Comparison of ENCODE assay signal across 14 cellular contexts in the genomic region with DNA sequence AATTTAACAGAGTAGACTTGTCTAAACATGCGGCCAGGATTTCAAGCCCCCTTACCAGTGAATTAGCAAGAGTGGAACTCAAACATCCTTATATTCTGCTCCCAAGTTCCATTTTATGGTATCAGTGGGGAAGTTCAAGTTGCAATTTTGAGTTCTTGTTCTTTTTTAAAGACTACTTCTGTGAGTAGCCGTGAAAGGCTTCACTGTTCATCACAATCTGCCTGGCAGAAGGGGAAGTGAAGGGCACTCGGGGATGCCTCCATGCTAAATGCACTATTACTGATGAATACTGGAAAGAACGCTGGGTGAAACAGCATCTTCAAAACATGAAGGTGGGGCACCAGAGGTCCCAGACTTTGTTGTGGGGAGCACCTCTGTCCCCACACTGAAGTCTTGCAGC. TPM values are rescaled to one million over a fixed set of nuclear protein-coding genes. Genes with fewer than 3 reads are reported as not detected.
"Had no signal": no experiment of that assay in that cellular context is flagged by ENCODE, and none has a peak within 500 bp of the region (broad histone marks: within the 10 kb centered on the region; RNA-seq: fewer than 3 reads in every experiment).

No MANE protein-coding gene starts in this region.

- H3K4me1 Mint-ChIP-seq: activated B cell treated with CpG ODN at 0.5 μM for 24 hours; stimulated activated effector memory CD8-positive, alpha-beta T cell treated with anti-CD3 and anti-CD28 coated beads, Interleukin-12 subunit alpha, Interleukin-12 subunit beta, amount 100 ng/mL, for 72 hours had no signal

- H3K27me3 ChIP-seq: cardiac muscle cell, heart right ventricle, right atrium auricular region, transverse colon had no signal

- H3K36me3 Mint-ChIP-seq: stimulated activated effector memory CD8-positive, alpha-beta T cell treated with anti-CD3 and anti-CD28 coated beads, Interleukin-12 subunit alpha, Interleukin-12 subunit beta, amount 100 ng/mL, for 72 hours had no signal

- H3K27ac Mint-ChIP-seq: activated B cell treated with CpG ODN at 0.5 μM for 24 hours; activated CD4-positive, alpha-beta T cell treated with anti-CD3 and anti-CD28 coated beads, Interleukin-2, amount 10 ng/mL, durations not matched to agents 24 days and 14 days; activated naive CD4-positive, alpha-beta T cell treated with anti-CD3 and anti-CD28 coated beads for 36 hours; stimulated activated effector memory CD8-positive, alpha-beta T cell treated with anti-CD3 and anti-CD28 coated beads, Interleukin-12 subunit alpha, Interleukin-12 subunit beta, amount 100 ng/mL, for 72 hours had no signal

- H3K4me1 ChIP-seq: parathyroid adenoma, right atrium auricular region had no signal

- ATAC-seq: activated T-helper 17 cell treated with anti-CD3 and anti-CD28 coated beads, Interleukin-2, amount 50 U/mL, for 72 hours; stimulated activated effector memory CD8-positive, alpha-beta T cell treated with anti-CD3 and anti-CD28 coated beads, Interleukin-12 subunit alpha, Interleukin-12 subunit beta, amount 100 ng/mL, for 72 hours had no signal

- H3K4me3 Mint-ChIP-seq: activated B cell treated with CpG ODN at 0.5 μM for 24 hours; activated CD4-positive, alpha-beta T cell treated with anti-CD3 and anti-CD28 coated beads, Interleukin-2, amount 10 ng/mL, durations not matched to agents 24 days and 14 days; activated naive CD4-positive, alpha-beta T cell treated with anti-CD3 and anti-CD28 coated beads for 36 hours; activated T-helper 17 cell treated with anti-CD3 and anti-CD28 coated beads, Interleukin-2, amount 50 U/mL, for 72 hours; stimulated activated effector memory CD8-positive, alpha-beta T cell treated with anti-CD3 and anti-CD28 coated beads, Interleukin-12 subunit alpha, Interleukin-12 subunit beta, amount 100 ng/mL, for 72 hours had no signal

- H3K9ac ChIP-seq: parathyroid adenoma had no signal

- H3K9me3 ChIP-seq: transverse colon had no signal

- H3K27me3 Mint-ChIP-seq: activated B cell treated with CpG ODN at 0.5 μM for 24 hours; activated CD4-positive, alpha-beta T cell treated with anti-CD3 and anti-CD28 coated beads, Interleukin-2, amount 10 ng/mL, durations not matched to agents 24 days and 14 days; activated T-helper 17 cell treated with anti-CD3 and anti-CD28 coated beads, Interleukin-2, amount 50 U/mL, for 72 hours had no signal

- H3K36me3 ChIP-seq: cardiac muscle cell, heart right ventricle, right atrium auricular region, transverse colon had no signal

- DNase-seq: activated B cell treated with CpG ODN at 0.5 μM for 24 hours; activated CD4-positive, alpha-beta T cell treated with anti-CD3 and anti-CD28 coated beads, Interleukin-2, amount 10 ng/mL, durations not matched to agents 24 days and 14 days; activated naive CD4-positive, alpha-beta T cell treated with anti-CD3 and anti-CD28 coated beads for 36 hours; activated T-cell treated with anti-CD3 and anti-CD28 coated beads for 4 hours; effector CD4-positive, alpha-beta T cell; heart right ventricle; islet precursor cell; midbrain; transverse colon had no signal

- H3K4me3 ChIP-seq: cardiac muscle cell, heart right ventricle, right atrium auricular region, transverse colon had no signal

- H2AFZ ChIP-seq: parathyroid adenoma had no signal

- H3K79me2 ChIP-seq: parathyroid adenoma had no signal

- H3K27ac ChIP-seq: cardiac muscle cell, heart right ventricle, parathyroid adenoma, right atrium auricular region, transverse colon had no signal

RNA-seq across cellular contexts. Expression of a gene that starts 22.4 kb away (rescaled TPM):
- total RNA-seq: activated naive CD4-positive, alpha-beta T cell treated with anti-CD3 and anti-CD28 coated beads for 36 hours had no signal
